24 cellular contexts compared by ENCODE assay signal in genomic region chr16:31136287-31136662, GRCh38. TPM values are rescaled to one million over a fixed set of nuclear protein-coding genes. Genes with fewer than 3 reads are reported as not detected.
DNase-seq lines count a peak whose midpoint lies in the region; ATAC-seq, FAIRE-seq and TF ChIP-seq lines count a peak whose summit lies in the region.
"Had no signal": no experiment of that assay in that cellular context is flagged by ENCODE, and none has a peak within 500 bp of the region (broad histone marks: within the 10 kb centered on the region; RNA-seq: fewer than 3 reads in every experiment).

No MANE protein-coding gene starts in this region.

- H4K20me1 ChIP-seq in HepG2 (ENCODE audit: insufficient read depth, low read length) = no peaks in the 10 kb centered on the region

- no peak overlapping the region for H3K27ac ChIP-seq in HepG2 (ENCODE audit: extremely low read length, insufficient read depth, low read length)
- H3K27ac ChIP-seq in right lobe of liver = no peak overlapping the region
- no peak overlapping the region for H3K27ac ChIP-seq in mesendoderm (ENCODE audit: low read depth, low read length)
- no peak overlapping the region for H3K27ac ChIP-seq in uterus
- H3K27ac ChIP-seq: foreskin keratinocyte had no signal

- no peak overlapping the region for H3K4ac ChIP-seq in mesendoderm (ENCODE audit: low read depth, low read length)

- 41% methylated on average over 6 of the region's 6 CpGs for WGBS in HepG2 (ENCODE audit: low lambda C conversion rate)
- WGBS in right lobe of liver (ENCODE audit: insufficient coverage, low coverage, low lambda C conversion rate, missing lambda C conversion rate) = 78% methylated on average over 4 of the region's 6 CpGs
- no CpG with 5 or more reads among the region's 6 CpGs for WGBS in mesendoderm (ENCODE audit: extremely low coverage, insufficient coverage, low lambda C conversion rate)

- H3K4me1 ChIP-seq in HepG2 (ENCODE audit: insufficient read depth, low read length) (peaks cover 62% of the 10 kb centered on the region), right lobe of liver (peaks cover 0 to 13% (median 5%) of the 10 kb centered on the region in 4 donors), mesendoderm (ENCODE audit: control insufficient read depth, low read depth, low read length) (peaks cover 15% of the 10 kb centered on the region), uterus (peaks cover 0 to under 1% of the 10 kb centered on the region in 2 donors)

- TF ChIP-seq EP300 in HepG2 (IDR thresholded peaks at IDR 0.05; ENCODE audit: low read depth in 2 of 2, low read length in 2 of 2) (no peak), HepG2 (CRISPR knock-in tag; IDR thresholded peaks at IDR 0.05; ENCODE audit: borderline replicate concordance) (no peak)

- H2BK5ac ChIP-seq in mesendoderm (ENCODE audit: low read length) = no peak overlapping the region

- in situ Hi-C loops in HepG2 (cut with HindIII; ENCODE audit: extremely low pct_ligation_motif_present, low pct_unique_long_range_greater_than_20kb) = no loop called here

- H3K36me3 ChIP-seq in HepG2 (replicated peaks in 1 of 2; ENCODE audit: control insufficient read depth in 1 of 2, insufficient read depth in 2 of 2, low read length in 2 of 2) = no peaks in the 10 kb centered on the region; a peak in 2 of 5 replicates
- peaks cover 0 to 7% (median 0%) of the 10 kb centered on the region in 4 donors for H3K36me3 ChIP-seq in right lobe of liver
- peaks cover 2% of the 10 kb centered on the region for H3K36me3 ChIP-seq in mesendoderm (ENCODE audit: control insufficient read depth, insufficient read depth, low read length)
- no peaks in the 10 kb centered on the region for H3K36me3 ChIP-seq in uterus

- no peak for ATAC-seq in HepG2
- no peak for ATAC-seq in right lobe of liver
- ATAC-seq: GM12878 had no signal

- TF ChIP-seq CTCF in HepG2 (CRISPR knock-in tag; IDR thresholded peaks at IDR 0.05) (no peak), right lobe of liver (IDR thresholded peaks at IDR 0.05) (no peak), uterus (IDR thresholded peaks at IDR 0.05) (no peak)

- peaks cover 2 to 3% of the 10 kb centered on the region in 2 experiments; a peak in 2 of 5 replicates for H3K27me3 ChIP-seq in HepG2 (ENCODE audit: control insufficient read depth in 1 of 2, insufficient read depth in 2 of 2, low read length in 2 of 2)
- no peaks in the 10 kb centered on the region for H3K27me3 ChIP-seq in right lobe of liver
- no peaks in the 10 kb centered on the region for H3K27me3 ChIP-seq in mesendoderm (ENCODE audit: insufficient read depth, low read length, poor library complexity)
- H3K27me3 ChIP-seq in uterus = no peaks in the 10 kb centered on the region
- H3K27me3 ChIP-seq: foreskin keratinocyte, thyroid gland had no signal

- no peak for DNase-seq in HepG2 (ENCODE audit: low spot score)
- DNase-seq in right lobe of liver = no peak
- DNase-seq in mesendoderm = no peak
- DNase-seq in SHP77 (lab: John Stamatoyannopoulos, UW) = no peak
- no peak for DNase-seq in NCI-H2196 treated with DMSO at 0.1 percent for 48 hours (lab: John Stamatoyannopoulos, UW; ENCODE audit: unreplicated experiment)
- no peak for DNase-seq in uterus
- DNase-seq: activated CD4-positive, alpha-beta T cell treated with anti-CD3 and anti-CD28 coated beads, Interleukin-2, amount 50 U/mL, for 48 hours; activated CD8-positive, alpha-beta memory T cell treated with anti-CD3 and anti-CD28 coated beads, Interleukin-2, amount 50 U/mL, for 48 hours; activated naive CD8-positive, alpha-beta T cell treated with anti-CD3 and anti-CD28 coated beads for 36 hours; AML-193; DMS79 treated with DMSO at 0.1 percent for 48 hours; erythroblast; hippocampal formation; MV-4-11; stimulated activated CD4-positive, alpha-beta T cell treated with anti-CD3 and anti-CD28 coated beads, Interleukin-4, amount 100 ng/mL, for 1 hour; stimulated activated naive CD4-positive, alpha-beta T cell treated with Interleukin-2 at 50 U/mL for 16 hours; T-helper 9 cell had no signal

- H3K79me2 ChIP-seq in HepG2 (ENCODE audit: insufficient read depth, low read length) = no peaks in the 10 kb centered on the region
- peaks cover 17% of the 10 kb centered on the region for H3K79me2 ChIP-seq in mesendoderm (ENCODE audit: control insufficient read depth, insufficient read depth, low read length)

- no peak overlapping the region for H4K8ac ChIP-seq in mesendoderm (ENCODE audit: low read depth, low read length)

- no peak overlapping the region for H3K18ac ChIP-seq in mesendoderm (ENCODE audit: low read length)

- no peak for TF ChIP-seq POLR2A in HepG2 (IDR thresholded peaks at IDR 0.05; ENCODE audit: insufficient read depth in 1 of 2, low read depth in 2 of 2, low read length in 2 of 2)
- TF ChIP-seq POLR2A in right lobe of liver (IDR thresholded peaks at IDR 0.05) = no peak
- TF ChIP-seq POLR2A in uterus (IDR thresholded peaks at IDR 0.05) = no peak

- no peak overlapping the region for H2BK120ac ChIP-seq in mesendoderm (ENCODE audit: low read depth, low read length)

- no peak overlapping the region for H3K23ac ChIP-seq in mesendoderm (ENCODE audit: low read length)

- CTCF ChIA-PET in HepG2 (lab: Yijun Ruan, JAX; ENCODE audit: low intra/inter-chr PET ratio, low total read pairs) = no interaction called here

- intact Hi-C loops in HepG2 (cut with micrococcal nuclease; ENCODE audit: unreplicated experiment) (no loop called here), right lobe of liver (cut with DNase I) (no loop called here), uterus (cut with DNase I; ENCODE audit: low total_unique reads) (no loop called here)

- H3K9ac ChIP-seq in HepG2 (ENCODE audit: insufficient read depth, low read depth, low read length) (peak overlapping the region; percentile 6; the same call in 1 of the 2 replicates), mesendoderm (ENCODE audit: low read length) (no peak overlapping the region)

- H3K4me2 ChIP-seq in HepG2 (ENCODE audit: low read depth, low read length) (peak overlapping the region; percentile 77; the same call in 1 of the 2 replicates), mesendoderm (ENCODE audit: low read length) (no peak overlapping the region)

- no peak overlapping the region for H2AK5ac ChIP-seq in mesendoderm (ENCODE audit: low read length)

- BruUV-seq in HepG2 (replicated peaks; lab: Mats Ljungman, UMichigan) = no TSS peak

- no peak overlapping the region for H2AFZ ChIP-seq in HepG2 (ENCODE audit: low read length)

- no peak for TF ChIP-seq RAD21 in HepG2 (CRISPR knock-in tag; IDR thresholded peaks at IDR 0.05)

- H3K9me3 ChIP-seq in HepG2 (ENCODE audit: low read length) = no peaks in the 10 kb centered on the region
- H3K9me3 ChIP-seq in right lobe of liver = no peaks in the 10 kb centered on the region
- H3K9me3 ChIP-seq in uterus = no peaks in the 10 kb centered on the region
- H3K9me3 ChIP-seq: lower lobe of right lung, thyroid gland had no signal

- H2BK15ac ChIP-seq in mesendoderm (replicated peaks; ENCODE audit: low read depth) = no peak overlapping the region

- no peak overlapping the region for H4K5ac ChIP-seq in mesendoderm (ENCODE audit: low read length)

- H3K56ac ChIP-seq in mesendoderm (ENCODE audit: low read length) = peak overlapping the region; percentile 15

- no peak for FAIRE-seq in HepG2 (lab: Jason Lieb, UNC)
- FAIRE-seq: astrocyte, GM12878, kidney had no signal

- POLR2A ChIA-PET in HepG2 (lab: Yijun Ruan, JAX) = interaction anchor here (1.0 to 11.4 kb wide), 4 partner anchors 15 to 377 kb away, joined by 3 to 275 read pairs (median 5); partner anchors contain the start of genes KAT8 and ZNF668

- H3K79me1 ChIP-seq in mesendoderm (ENCODE audit: low read length) = peaks cover 16% of the 10 kb centered on the region

- peak overlapping the region in 1 of 3 experiments; percentile 69; a peak in 2 of 6 replicates for H3K4me3 ChIP-seq in HepG2 (replicated peaks in 1 of 3; ENCODE audit: insufficient read depth in 1 of 3, low read depth in 2 of 3, low read length in 3 of 3)
- H3K4me3 ChIP-seq in right lobe of liver = no peak overlapping the region
- H3K4me3 ChIP-seq in mesendoderm (ENCODE audit: low read length) = no peak overlapping the region
- H3K4me3 ChIP-seq in uterus = no peak overlapping the region
- H3K4me3 ChIP-seq: GM12878 had no signal

RNA-seq across cellular contexts. Expression of gene PRSS8, which starts 0.7 kb away (rescaled TPM):
- 1.2 and 2.6 TPM in 2 replicates for total RNA-seq in HepG2 (2016; rRNA removed; fragmentation: Illumina TruSeq; extraction: Trizol)
- 0.18 and 0.20 TPM in 2 replicates for total RNA-seq in HepG2 (2016; cell fraction: cytosol; rRNA removed; fragmentation: Illumina TruSeq; extraction: Trizol; ENCODE audit: low read depth)
- total RNA-seq in HepG2 (2016; cell fraction: insoluble cytoplasmic fraction; rRNA removed; fragmentation: Illumina TruSeq; extraction: Trizol) = 1.4 and 2.9 TPM in 2 replicates
- 0.65 and 0.99 TPM in 2 replicates for total RNA-seq in HepG2 (2016; cell fraction: membrane; rRNA removed; fragmentation: Illumina TruSeq; extraction: Trizol)
- total RNA-seq in HepG2 (2016; cell fraction: nucleus; rRNA removed; fragmentation: Illumina TruSeq; extraction: Trizol) = 3.0 and 3.8 TPM in 2 replicates
- polyA plus RNA-seq in HepG2 (2011; rRNA removed) = 7.2 and 20.0 TPM in 2 replicates
- polyA plus RNA-seq in HepG2 (2011; cell fraction: cytosol; rRNA removed) = 11.2 and 11.7 TPM in 2 replicates
- 8.1 and 15.7 TPM in 2 replicates for polyA plus RNA-seq in HepG2 (2011; cell fraction: nucleus; rRNA removed)
- polyA plus RNA-seq in HepG2 (2012) = 12.5 and 34.4 TPM in 2 replicates
- 0.41 and 0.50 TPM in 2 replicates for polyA plus RNA-seq in HepG2 (2016; cell fraction: cytosol; fragmentation: Illumina TruSeq; extraction: Trizol; ENCODE audit: low read depth)
- polyA plus RNA-seq in HepG2 (2016; cell fraction: insoluble cytoplasmic fraction; fragmentation: Illumina TruSeq; extraction: Trizol; ENCODE audit: low read depth) = 1.6 and 1.8 TPM in 2 replicates
- 0.51 and 0.63 TPM in 2 replicates for polyA plus RNA-seq in HepG2 (2016; cell fraction: membrane; fragmentation: Illumina TruSeq; extraction: Trizol; ENCODE audit: low read depth)
- polyA plus RNA-seq in HepG2 (2016; cell fraction: nucleus; fragmentation: Illumina TruSeq; extraction: Trizol; ENCODE audit: insufficient read depth, low read depth) = 6.6 and 8.0 TPM in 2 replicates
- polyA minus RNA-seq in HepG2 (2011; rRNA and poly(A)+ RNA removed; ENCODE audit: low replicate concordance) = 0.58 and 12.5 TPM in 2 replicates
- polyA minus RNA-seq in HepG2 (2011; cell fraction: cytosol; rRNA and poly(A)+ RNA removed) = 5.5 and 9.5 TPM in 2 replicates
- polyA minus RNA-seq in HepG2 (2011; cell fraction: nucleus; rRNA and poly(A)+ RNA removed) = 0.77 and 2.7 TPM in 2 replicates
- total RNA-seq in right lobe of liver = 10 to 100 TPM in 4 of 6 experiments, 1 to 10 TPM in 2; 5.6 to 20.0 (median 13.1) TPM
- polyA plus RNA-seq in mesendoderm (2013, experiment 1 of 2) = 64.9 TPM
- polyA plus RNA-seq in mesendoderm (2013, experiment 2 of 2) = 65.6 TPM
- total RNA-seq in uterus = 1 to 10 TPM in 1 of 4 donors, under 1 TPM in 1, not detected in 2; 0.26 to 8.7 TPM
- total RNA-seq: activated naive CD8-positive, alpha-beta T cell treated with anti-CD3 and anti-CD28 coated beads for 36 hours; activated T-helper 2 cell treated with anti-CD3 and anti-CD28 coated beads, Interferon-gamma antibody, Interleukin-2, Interleukin-4, amounts not matched to agents 10 μg/mL and 5 μg/mL and 100 μg/mL, durations not matched to agents 14 hours and 24 hours and 36 hours had no signal

RNA-seq across cellular contexts. Expression of gene PRSS36, which starts 13.6 kb away (rescaled TPM):
- 1.1 and 1.5 TPM in 2 replicates for total RNA-seq in HepG2 (2016; rRNA removed; fragmentation: Illumina TruSeq; extraction: Trizol)
- total RNA-seq in HepG2 (2016; cell fraction: cytosol; rRNA removed; fragmentation: Illumina TruSeq; extraction: Trizol; ENCODE audit: low read depth) = 2.5 and 3.6 TPM in 2 replicates
- 0.79 and 2.2 TPM in 2 replicates for total RNA-seq in HepG2 (2016; cell fraction: insoluble cytoplasmic fraction; rRNA removed; fragmentation: Illumina TruSeq; extraction: Trizol)
- 3.2 and 4.8 TPM in 2 replicates for total RNA-seq in HepG2 (2016; cell fraction: membrane; rRNA removed; fragmentation: Illumina TruSeq; extraction: Trizol)
- 1.1 and 1.8 TPM in 2 replicates for total RNA-seq in HepG2 (2016; cell fraction: nucleus; rRNA removed; fragmentation: Illumina TruSeq; extraction: Trizol)
- 2.1 and 2.7 TPM in 2 replicates for polyA plus RNA-seq in HepG2 (2011; rRNA removed)
- polyA plus RNA-seq in HepG2 (2011; cell fraction: cytosol; rRNA removed) = 0.95 and 2.1 TPM in 2 replicates
- 1.9 and 2.8 TPM in 2 replicates for polyA plus RNA-seq in HepG2 (2011; cell fraction: nucleus; rRNA removed)
- polyA plus RNA-seq in HepG2 (2012) = 0.71 and 1.5 TPM in 2 replicates
- 2.1 and 2.2 TPM in 2 replicates for polyA plus RNA-seq in HepG2 (2016; cell fraction: cytosol; fragmentation: Illumina TruSeq; extraction: Trizol; ENCODE audit: low read depth)
- 2.1 and 2.5 TPM in 2 replicates for polyA plus RNA-seq in HepG2 (2016; cell fraction: insoluble cytoplasmic fraction; fragmentation: Illumina TruSeq; extraction: Trizol; ENCODE audit: low read depth)
- 0.93 and 4.0 TPM in 2 replicates for polyA plus RNA-seq in HepG2 (2016; cell fraction: membrane; fragmentation: Illumina TruSeq; extraction: Trizol; ENCODE audit: low read depth)
- 1.3 and 3.1 TPM in 2 replicates for polyA plus RNA-seq in HepG2 (2016; cell fraction: nucleus; fragmentation: Illumina TruSeq; extraction: Trizol; ENCODE audit: insufficient read depth, low read depth)
- 0.76 and 9.9 TPM in 2 replicates for polyA minus RNA-seq in HepG2 (2011; rRNA and poly(A)+ RNA removed; ENCODE audit: low replicate concordance)
- 0.20 and 0.44 TPM in 2 replicates for polyA minus RNA-seq in HepG2 (2011; cell fraction: cytosol; rRNA and poly(A)+ RNA removed)
- 1.3 TPM in 1 of 2 replicates, not detected in the other for polyA minus RNA-seq in HepG2 (2011; cell fraction: nucleus; rRNA and poly(A)+ RNA removed)
- 1 to 10 TPM in 3 of 6 experiments, under 1 TPM in 3; 0.25 to 1.6 (median 1.0) TPM for total RNA-seq in right lobe of liver
- polyA plus RNA-seq in mesendoderm (2013, experiment 1 of 2) = 0.39 TPM
- polyA plus RNA-seq in mesendoderm (2013, experiment 2 of 2) = 0.32 TPM
- under 1 TPM in 2 of 4 donors, not detected in 2; 0.48 to 0.76 TPM for total RNA-seq in uterus

RNA-seq across cellular contexts. Expression of gene KAT8, which starts 18.8 kb away (rescaled TPM):
- total RNA-seq in HepG2 (2016; rRNA removed; fragmentation: Illumina TruSeq; extraction: Trizol) = 69.5 and 79.0 TPM in 2 replicates
- total RNA-seq in HepG2 (2016; cell fraction: cytosol; rRNA removed; fragmentation: Illumina TruSeq; extraction: Trizol; ENCODE audit: low read depth) = 35.7 and 36.8 TPM in 2 replicates
- 66.0 and 82.2 TPM in 2 replicates for total RNA-seq in HepG2 (2016; cell fraction: insoluble cytoplasmic fraction; rRNA removed; fragmentation: Illumina TruSeq; extraction: Trizol)
- 28.5 and 33.0 TPM in 2 replicates for total RNA-seq in HepG2 (2016; cell fraction: membrane; rRNA removed; fragmentation: Illumina TruSeq; extraction: Trizol)
- 42.9 and 51.1 TPM in 2 replicates for total RNA-seq in HepG2 (2016; cell fraction: nucleus; rRNA removed; fragmentation: Illumina TruSeq; extraction: Trizol)
- 84.2 and 85.3 TPM in 2 replicates for polyA plus RNA-seq in HepG2 (2011; rRNA removed)
- 59.8 and 72.8 TPM in 2 replicates for polyA plus RNA-seq in HepG2 (2011; cell fraction: cytosol; rRNA removed)
- polyA plus RNA-seq in HepG2 (2011; cell fraction: nucleus; rRNA removed) = 112 and 113 TPM in 2 replicates
- 49.1 and 52.0 TPM in 2 replicates for polyA plus RNA-seq in HepG2 (2012)
- polyA plus RNA-seq in HepG2 (2016; cell fraction: cytosol; fragmentation: Illumina TruSeq; extraction: Trizol; ENCODE audit: low read depth) = 5.9 and 6.1 TPM in 2 replicates
- polyA plus RNA-seq in HepG2 (2016; cell fraction: insoluble cytoplasmic fraction; fragmentation: Illumina TruSeq; extraction: Trizol; ENCODE audit: low read depth) = 58.7 and 63.1 TPM in 2 replicates
- 13.2 and 14.8 TPM in 2 replicates for polyA plus RNA-seq in HepG2 (2016; cell fraction: membrane; fragmentation: Illumina TruSeq; extraction: Trizol; ENCODE audit: low read depth)
- 86.8 and 87.6 TPM in 2 replicates for polyA plus RNA-seq in HepG2 (2016; cell fraction: nucleus; fragmentation: Illumina TruSeq; extraction: Trizol; ENCODE audit: insufficient read depth, low read depth)
- 37.8 and 50.2 TPM in 2 replicates for polyA minus RNA-seq in HepG2 (2011; rRNA and poly(A)+ RNA removed; ENCODE audit: low replicate concordance)
- 25.3 and 26.2 TPM in 2 replicates for polyA minus RNA-seq in HepG2 (2011; cell fraction: cytosol; rRNA and poly(A)+ RNA removed)
- polyA minus RNA-seq in HepG2 (2011; cell fraction: nucleus; rRNA and poly(A)+ RNA removed) = 37.3 and 44.0 TPM in 2 replicates
- 10 to 100 TPM; 20.4 to 29.9 (median 25.2) TPM for total RNA-seq in right lobe of liver
- polyA plus RNA-seq in mesendoderm (2013, experiment 1 of 2) = 33.3 TPM
- polyA plus RNA-seq in mesendoderm (2013, experiment 2 of 2) = 35.2 TPM
- total RNA-seq in uterus = 100 to 1,000 TPM in 1 of 4 donors, 10 to 100 TPM in 3; 63.0 to 101 (median 77.8) TPM

RNA-seq across cellular contexts. Expression of gene BCKDK, which starts 28.1 kb away (rescaled TPM):
- total RNA-seq in HepG2 (2016; rRNA removed; fragmentation: Illumina TruSeq; extraction: Trizol) = 24.9 and 25.2 TPM in 2 replicates
- 25.2 and 38.0 TPM in 2 replicates for total RNA-seq in HepG2 (2016; cell fraction: cytosol; rRNA removed; fragmentation: Illumina TruSeq; extraction: Trizol; ENCODE audit: low read depth)
- total RNA-seq in HepG2 (2016; cell fraction: insoluble cytoplasmic fraction; rRNA removed; fragmentation: Illumina TruSeq; extraction: Trizol) = 21.6 and 21.9 TPM in 2 replicates
- 42.8 and 61.6 TPM in 2 replicates for total RNA-seq in HepG2 (2016; cell fraction: membrane; rRNA removed; fragmentation: Illumina TruSeq; extraction: Trizol)
- total RNA-seq in HepG2 (2016; cell fraction: nucleus; rRNA removed; fragmentation: Illumina TruSeq; extraction: Trizol) = 12.9 and 14.9 TPM in 2 replicates
- 42.6 and 54.2 TPM in 2 replicates for polyA plus RNA-seq in HepG2 (2011; rRNA removed)
- polyA plus RNA-seq in HepG2 (2011; cell fraction: cytosol; rRNA removed) = 29.2 and 38.9 TPM in 2 replicates
- 119 and 127 TPM in 2 replicates for polyA plus RNA-seq in HepG2 (2011; cell fraction: nucleus; rRNA removed)
- polyA plus RNA-seq in HepG2 (2012) = 36.4 and 39.6 TPM in 2 replicates
- 61.2 and 88.9 TPM in 2 replicates for polyA plus RNA-seq in HepG2 (2016; cell fraction: cytosol; fragmentation: Illumina TruSeq; extraction: Trizol; ENCODE audit: low read depth)
- 38.3 and 44.6 TPM in 2 replicates for polyA plus RNA-seq in HepG2 (2016; cell fraction: insoluble cytoplasmic fraction; fragmentation: Illumina TruSeq; extraction: Trizol; ENCODE audit: low read depth)
- polyA plus RNA-seq in HepG2 (2016; cell fraction: membrane; fragmentation: Illumina TruSeq; extraction: Trizol; ENCODE audit: low read depth) = 82.3 and 100 TPM in 2 replicates
- 34.1 and 38.8 TPM in 2 replicates for polyA plus RNA-seq in HepG2 (2016; cell fraction: nucleus; fragmentation: Illumina TruSeq; extraction: Trizol; ENCODE audit: insufficient read depth, low read depth)
- 34.7 and 50.5 TPM in 2 replicates for polyA minus RNA-seq in HepG2 (2011; rRNA and poly(A)+ RNA removed; ENCODE audit: low replicate concordance)
- polyA minus RNA-seq in HepG2 (2011; cell fraction: cytosol; rRNA and poly(A)+ RNA removed) = 23.9 and 34.2 TPM in 2 replicates
- 25.6 and 37.4 TPM in 2 replicates for polyA minus RNA-seq in HepG2 (2011; cell fraction: nucleus; rRNA and poly(A)+ RNA removed)
- total RNA-seq in right lobe of liver = 10 to 100 TPM; 34.8 to 61.5 (median 41.8) TPM
- polyA plus RNA-seq in mesendoderm (2013, experiment 1 of 2) = 38.4 TPM
- 38.4 TPM for polyA plus RNA-seq in mesendoderm (2013, experiment 2 of 2)
- total RNA-seq in uterus = 10 to 100 TPM; 15.3 to 32.1 (median 21.9) TPM

RNA-seq across cellular contexts. Expression of gene VKORC1, which starts 41.7 kb away (rescaled TPM):
- total RNA-seq in HepG2 (2016; rRNA removed; fragmentation: Illumina TruSeq; extraction: Trizol) (92.1 and 141 TPM in 2 replicates), right lobe of liver (100 to 1,000 TPM; 102 to 297 (median 199) TPM), uterus (10 to 100 TPM; 68.7 to 81.8 (median 73.5) TPM)
- total RNA-seq in HepG2 (2016; cell fraction: cytosol; rRNA removed; fragmentation: Illumina TruSeq; extraction: Trizol; ENCODE audit: low read depth) = 108 and 123 TPM in 2 replicates
- 100 and 140 TPM in 2 replicates for total RNA-seq in HepG2 (2016; cell fraction: insoluble cytoplasmic fraction; rRNA removed; fragmentation: Illumina TruSeq; extraction: Trizol)
- 83.8 and 103 TPM in 2 replicates for total RNA-seq in HepG2 (2016; cell fraction: membrane; rRNA removed; fragmentation: Illumina TruSeq; extraction: Trizol)
- 94.6 and 113 TPM in 2 replicates for total RNA-seq in HepG2 (2016; cell fraction: nucleus; rRNA removed; fragmentation: Illumina TruSeq; extraction: Trizol)
- 613 and 615 TPM in 2 replicates for polyA plus RNA-seq in HepG2 (2011; rRNA removed)
- polyA plus RNA-seq in HepG2 (2011; cell fraction: cytosol; rRNA removed) = 980 and 1,226 TPM in 2 replicates
- polyA plus RNA-seq in HepG2 (2011; cell fraction: nucleus; rRNA removed) = 399 and 426 TPM in 2 replicates
- polyA plus RNA-seq in HepG2 (2012) = 226 and 325 TPM in 2 replicates
- 88.3 and 112 TPM in 2 replicates for polyA plus RNA-seq in HepG2 (2016; cell fraction: cytosol; fragmentation: Illumina TruSeq; extraction: Trizol; ENCODE audit: low read depth)
- polyA plus RNA-seq in HepG2 (2016; cell fraction: insoluble cytoplasmic fraction; fragmentation: Illumina TruSeq; extraction: Trizol; ENCODE audit: low read depth) = 134 and 149 TPM in 2 replicates
- polyA plus RNA-seq in HepG2 (2016; cell fraction: membrane; fragmentation: Illumina TruSeq; extraction: Trizol; ENCODE audit: low read depth) = 106 and 112 TPM in 2 replicates
- 220 and 229 TPM in 2 replicates for polyA plus RNA-seq in HepG2 (2016; cell fraction: nucleus; fragmentation: Illumina TruSeq; extraction: Trizol; ENCODE audit: insufficient read depth, low read depth)
- polyA minus RNA-seq in HepG2 (2011; rRNA and poly(A)+ RNA removed; ENCODE audit: low replicate concordance) = 450 and 1,230 TPM in 2 replicates
- polyA minus RNA-seq in HepG2 (2011; cell fraction: cytosol; rRNA and poly(A)+ RNA removed) = 139 and 156 TPM in 2 replicates
- polyA minus RNA-seq in HepG2 (2011; cell fraction: nucleus; rRNA and poly(A)+ RNA removed) = 91.0 and 99.1 TPM in 2 replicates
- polyA plus RNA-seq in mesendoderm (2013, experiment 1 of 2) = 106 TPM
- 104 TPM for polyA plus RNA-seq in mesendoderm (2013, experiment 2 of 2)
